1 cellular context compared by ENCODE assay signal in the genomic region with DNA sequence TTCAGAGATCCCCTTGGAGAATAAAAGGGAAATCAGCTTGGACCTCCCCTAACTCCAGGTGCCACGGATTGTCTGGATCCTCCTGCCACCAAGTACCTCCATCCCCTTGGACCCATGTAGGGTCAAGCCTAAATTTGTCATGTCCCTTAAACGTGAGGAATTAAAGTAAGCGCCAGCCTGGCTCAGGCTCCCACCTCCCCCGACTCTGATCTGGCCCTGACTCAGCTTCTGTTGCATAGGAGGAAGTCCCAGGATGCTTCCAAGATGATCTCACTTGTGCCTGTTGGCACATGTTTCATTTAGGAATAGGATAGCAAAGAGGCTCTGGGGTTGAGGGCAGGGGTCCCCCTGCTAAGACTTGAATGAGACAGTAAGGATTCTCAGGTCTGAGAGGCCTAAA.
TF ChIP-seq lines count a peak whose summit lies in the region.

No MANE protein-coding gene starts in this region.

TF ChIP-seq in IMR-90, 13 proteins besides CTCF, POLR2A, EP300 and RAD21 (continued from another document):
- TF ChIP-seq MXI1 (IDR thresholded peaks at IDR 0.05; ENCODE audit: borderline replicate concordance, low read depth, low read length) (0 out of 2 replicates have a peak, but pooled peaks have one; percentile 24), ELK1 (IDR thresholded peaks at IDR 0.05; ENCODE audit: borderline replicate concordance, low read depth, low read length) (no peak), CHD1 (IDR thresholded peaks at IDR 0.05; ENCODE audit: low read depth, low read length) (no peak), MAZ (IDR thresholded peaks at IDR 0.05; ENCODE audit: borderline replicate concordance, low read depth, low read length) (no peak), BHLHE40 (IDR thresholded peaks at IDR 0.05; ENCODE audit: low read depth, low read length) (peak; percentile 76)
TF ChIP-seq in IMR-90: peak in this region for 6.
